18 cellular contexts compared by ENCODE assay signal in the genomic region with DNA sequence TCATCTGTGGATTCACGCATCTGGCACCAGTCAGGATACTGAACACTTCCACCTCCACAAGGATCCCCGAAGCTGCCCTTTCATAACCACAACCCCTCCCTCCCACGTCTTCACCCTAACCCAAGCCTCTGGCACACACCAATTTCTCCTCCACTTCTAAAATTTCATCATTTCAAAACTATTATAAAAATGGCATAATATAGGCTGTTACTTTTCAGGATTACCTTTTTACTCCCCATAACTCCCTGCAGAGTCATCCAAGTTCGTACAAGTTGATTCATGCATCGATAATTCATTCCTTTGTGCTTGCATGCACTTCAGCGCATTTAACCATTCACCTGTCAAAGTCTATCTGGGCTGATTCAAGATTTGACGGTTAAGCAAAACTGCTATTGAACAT. TPM values are rescaled to one million over a fixed set of nuclear protein-coding genes. Genes with fewer than 3 reads are reported as not detected.
DNase-seq lines count a peak whose midpoint lies in the region; ATAC-seq and TF ChIP-seq lines count a peak whose summit lies in the region.
"Had no signal": no experiment of that assay in that cellular context is flagged by ENCODE, and none has a peak within 500 bp of the region (broad histone marks: within the 10 kb centered on the region; RNA-seq: fewer than 3 reads in every experiment).

No MANE protein-coding gene starts in this region.

- peak; percentile 92 for ATAC-seq in RWPE2 (ENCODE audit: low read depth)
- ATAC-seq in foreskin keratinocyte, result peak; percentile 89
- no peak for ATAC-seq in stimulated activated effector memory CD8-positive, alpha-beta T cell treated with anti-CD3 and anti-CD28 coated beads, Interleukin-12 subunit alpha, Interleukin-12 subunit beta, amount 100 ng/mL, for 72 hours
- no peak for ATAC-seq in GM21825 (IDR thresholded peaks at IDR 0.05; ENCODE audit: unreplicated experiment)
- ATAC-seq: Right ventricle myocardium inferior had no signal

- no TSS peak for BruUV-seq in MCF 10A (replicated peaks; lab: Mats Ljungman, UMichigan)

- H3K9me3 ChIP-seq in breast epithelium (no peaks in the 10 kb centered on the region), RWPE2 (ENCODE audit: severe bottlenecking) (no peaks in the 10 kb centered on the region)

- POLR2A ChIA-PET in MCF 10A (lab: Yijun Ruan, JAX), result interaction anchor here (0.7 to 2.1 kb wide), 8 partner anchors 12 to 420 kb away, joined by 3 to 11 read pairs (median 4); no protein-coding TSS in a partner anchor

- peaks cover 0 to 9% of the 10 kb centered on the region in 2 donors for H3K27me3 ChIP-seq in breast epithelium
- H3K27me3 ChIP-seq in RWPE2 (ENCODE audit: insufficient read depth, poor library complexity, severe bottlenecking), result no peaks in the 10 kb centered on the region
- peaks cover 4% of the 10 kb centered on the region for H3K27me3 ChIP-seq in foreskin keratinocyte

- CTCF ChIA-PET in MCF 10A (lab: Yijun Ruan, JAX), result interaction anchor here (0.6 kb wide), 2 partner anchors 88 to 167 kb away, joined by 3 read pairs; no protein-coding TSS in a partner anchor

- TF ChIP-seq POLR2A in breast epithelium (IDR thresholded peaks at IDR 0.05), result no peak

- no peaks in the 10 kb centered on the region for H3K4me1 ChIP-seq in breast epithelium
- H3K4me1 ChIP-seq in RWPE2 (ENCODE audit: insufficient read depth, poor library complexity, severe bottlenecking), result peaks cover 21% of the 10 kb centered on the region
- no peaks in the 10 kb centered on the region for H3K4me1 ChIP-seq in foreskin keratinocyte

- intact Hi-C loops in MCF 10A (cut with micrococcal nuclease), result loop anchor here (2.0 to 5.0 kb wide), 2 partner anchors 27 to 144 kb away; no protein-coding TSS in a partner anchor
- intact Hi-C loops in breast epithelium (cut with DNase I; ENCODE audit: low total_unique reads), result no loop called here

- no peak for TF ChIP-seq CTCF in MCF 10A (IDR thresholded peaks at IDR 0.05; ENCODE audit: unreplicated experiment)
- no peak for TF ChIP-seq CTCF in breast epithelium (IDR thresholded peaks at IDR 0.05)
- TF ChIP-seq CTCF in RWPE2 (IDR thresholded peaks at IDR 0.05; ENCODE audit: poor library complexity, severe bottlenecking), result no peak
- TF ChIP-seq CTCF in foreskin keratinocyte (conservative IDR thresholded peaks at IDR 0.05), result no peak
- TF ChIP-seq CTCF in foreskin fibroblast (IDR thresholded peaks at IDR 0.05; ENCODE audit: low read depth, low read length), result no peak

- H3K27me3 Mint-ChIP-seq in MCF 10A (ENCODE audit: insufficient read depth, unreplicated experiment), result no peaks in the 10 kb centered on the region

- no peaks in the 10 kb centered on the region for H3K36me3 ChIP-seq in breast epithelium
- H3K36me3 ChIP-seq in RWPE2 (ENCODE audit: low read depth), result no peaks in the 10 kb centered on the region

- DNase-seq in MCF 10A (ENCODE audit: unreplicated experiment), result peak; percentile 52
- DNase-seq in breast epithelium (ENCODE audit: low spot score in 2 of 2), result no peak
- DNase-seq in RWPE2 (ENCODE audit: low spot score), result no peak
- DNase-seq in foreskin keratinocyte, result peak; percentile 63 to 88
- DNase-seq in foreskin fibroblast, result no peak
- DNase-seq in stimulated activated effector memory CD8-positive, alpha-beta T cell treated with anti-CD3 and anti-CD28 coated beads, Interleukin-12 subunit alpha, Interleukin-12 subunit beta, amount 100 ng/mL, for 72 hours (ENCODE audit: low spot score in 2 of 2), result no peak
- DNase-seq: DMS 273 treated with DMSO at 0.1 percent for 48 hours, HFFc6, NCI-H1417 treated with DMSO at 0.1 percent for 48 hours, NCI-H2029 treated with DMSO at 0.1 percent for 48 hours, NCI-H524 had no signal

- no peaks in the 10 kb centered on the region for H3K36me3 Mint-ChIP-seq in MCF 10A (ENCODE audit: insufficient read depth, unreplicated experiment)
- no peaks in the 10 kb centered on the region for H3K36me3 Mint-ChIP-seq in stimulated activated effector memory CD8-positive, alpha-beta T cell treated with anti-CD3 and anti-CD28 coated beads, Interleukin-12 subunit alpha, Interleukin-12 subunit beta, amount 100 ng/mL, for 72 hours
- H3K36me3 Mint-ChIP-seq: CD14-positive monocyte had no signal

- H3K27ac ChIP-seq in breast epithelium (no peak overlapping the region), RWPE2 (ENCODE audit: poor library complexity, severe bottlenecking) (peak overlapping the region; percentile 34), foreskin keratinocyte (no peak overlapping the region)
- H3K27ac ChIP-seq: KMS-11 had no signal

- no peak overlapping the region for H3K4me3 Mint-ChIP-seq in MCF 10A (ENCODE audit: unreplicated experiment)
- no peak overlapping the region for H3K4me3 Mint-ChIP-seq in stimulated activated effector memory CD8-positive, alpha-beta T cell treated with anti-CD3 and anti-CD28 coated beads, Interleukin-12 subunit alpha, Interleukin-12 subunit beta, amount 100 ng/mL, for 72 hours
- H3K4me3 Mint-ChIP-seq: CD14-positive monocyte, HFFc6 had no signal

- H3K4me3 ChIP-seq in breast epithelium, result no peak overlapping the region
- no peak overlapping the region for H3K4me3 ChIP-seq in RWPE2 (ENCODE audit: severe bottlenecking)
- no peak overlapping the region for H3K4me3 ChIP-seq in foreskin fibroblast (ENCODE audit: low read depth in 1 of 2, low read length in 2 of 2)

- peaks cover 58% of the 10 kb centered on the region for H3K4me1 Mint-ChIP-seq in MCF 10A (ENCODE audit: insufficient read depth, unreplicated experiment)
- no peaks in the 10 kb centered on the region for H3K4me1 Mint-ChIP-seq in stimulated activated effector memory CD8-positive, alpha-beta T cell treated with anti-CD3 and anti-CD28 coated beads, Interleukin-12 subunit alpha, Interleukin-12 subunit beta, amount 100 ng/mL, for 72 hours

- H3K9me3 Mint-ChIP-seq in MCF 10A (ENCODE audit: unreplicated experiment), result peaks cover 4% of the 10 kb centered on the region
- H3K9me3 Mint-ChIP-seq in stimulated activated effector memory CD8-positive, alpha-beta T cell treated with anti-CD3 and anti-CD28 coated beads, Interleukin-12 subunit alpha, Interleukin-12 subunit beta, amount 100 ng/mL, for 72 hours, result no peaks in the 10 kb centered on the region

- peak overlapping the region; percentile 90 for H3K27ac Mint-ChIP-seq in MCF 10A (ENCODE audit: low read depth, unreplicated experiment)
- H3K27ac Mint-ChIP-seq in stimulated activated effector memory CD8-positive, alpha-beta T cell treated with anti-CD3 and anti-CD28 coated beads, Interleukin-12 subunit alpha, Interleukin-12 subunit beta, amount 100 ng/mL, for 72 hours, result no peak overlapping the region
- H3K27ac Mint-ChIP-seq: HFFc6 had no signal

RNA-seq across cellular contexts. Expression of a gene that starts 30.6 kb away (rescaled TPM):
- total RNA-seq in MCF 10A (2022) (not detected in 2 replicates), breast epithelium (1 to 10 TPM; 3.3 to 8.3 (median 3.4) TPM), foreskin keratinocyte (not detected in 2 replicates)
- polyA plus RNA-seq in foreskin keratinocyte, result not detected in 2 replicates
- total RNA-seq: A673, HepG2, HFFc6, M059J had no signal
- polyA plus RNA-seq: HepG2 had no signal

Comparison
In these comparisons a context has a peak if more than half of its experiments do, and no peak if none do; other contexts are left out.
1. DNase-seq: peak in MCF 10A (single experiment) and foreskin keratinocyte (2 of 2); none in breast epithelium (0 of 2), RWPE2 (single experiment), foreskin fibroblast (0 of 2) and stimulated activated effector memory CD8-positive, alpha-beta T cell treated with anti-CD3 and anti-CD28 coated beads, Interleukin-12 subunit alpha, Interleukin-12 subunit beta, amount 100 ng/mL, for 72 hours (0 of 2).
2. ATAC-seq: peak in RWPE2 (single experiment) and foreskin keratinocyte (single experiment); none in stimulated activated effector memory CD8-positive, alpha-beta T cell treated with anti-CD3 and anti-CD28 coated beads, Interleukin-12 subunit alpha, Interleukin-12 subunit beta, amount 100 ng/mL, for 72 hours (single experiment) and GM21825 (single experiment).